Comparison of ENCODE assay signal across 14 cellular contexts in genomic region chr16:89831810-89832328, GRCh38. TPM values are rescaled to one million over a fixed set of nuclear protein-coding genes. Genes with fewer than 3 reads are reported as not detected.
A peak's percentile ranks its signal among the peaks of the same experiment; 100 is the strongest.
DNase-seq lines count a peak whose midpoint lies in the region; ATAC-seq and TF ChIP-seq lines count a peak whose summit lies in the region.
"Had no signal": no experiment of that assay in that cellular context is flagged by ENCODE, and none has a peak within 500 bp of the region (broad histone marks: within the 10 kb centered on the region; RNA-seq: fewer than 3 reads in every experiment).

No MANE protein-coding gene starts in this region.

- H3K36me3 ChIP-seq in HCT116 (ENCODE audit: control insufficient read depth in 1 of 2, insufficient read depth in 2 of 2, low read length in 2 of 2) (no peaks in the 10 kb centered on the region; a peak in 1 of 4 replicates), neural progenitor cell (no peaks in the 10 kb centered on the region)

- H3K9ac ChIP-seq in HCT116 (ENCODE audit: low read length) (no peak overlapping the region), neural progenitor cell (no peak overlapping the region)
- H3K9ac ChIP-seq: BLaER1 had no signal

- H4K20me1 ChIP-seq in HCT116 (ENCODE audit: insufficient read depth) (no peaks in the 10 kb centered on the region), neural progenitor cell (ENCODE audit: low read depth) (peaks cover 20% of the 10 kb centered on the region)

- TF ChIP-seq POLR2A in HCT116 (IDR thresholded peaks at IDR 0.05; ENCODE audit: borderline replicate concordance, extremely low read depth, insufficient read depth, insufficient read length), result no peak

- CTCF ChIA-PET in HCT116 (lab: Charles Lee), result no interaction called here

- no peaks in the 10 kb centered on the region for H3K9me2 ChIP-seq in HCT116 (ENCODE audit: insufficient read depth)

- intact Hi-C loops in HCT116 (cut with micrococcal nuclease), result no loop called here

- peaks cover 22% of the 10 kb centered on the region for H3K4me1 Mint-ChIP-seq in brain
- H3K4me1 Mint-ChIP-seq in neural progenitor cell, result peaks cover 14% of the 10 kb centered on the region
- H3K4me1 Mint-ChIP-seq in activated naive CD8-positive, alpha-beta T cell treated with anti-CD3 and anti-CD28 coated beads, Interleukin-2, amount 50 U/mL, for 24 hours, result peaks cover 5% of the 10 kb centered on the region

- H3F3A ChIP-seq in neural progenitor cell (ENCODE audit: low read depth), result peaks cover 23% of the 10 kb centered on the region

- DNase-seq in NCI-H82 (lab: John Stamatoyannopoulos, UW) (peak; percentile 45), NCI-H82 treated with DMSO at 0.1 percent for 48 hours (lab: John Stamatoyannopoulos, UW; ENCODE audit: unreplicated experiment) (no peak), HCT116 (ENCODE audit: low read depth, low spot score) (no peak), neural progenitor cell (ENCODE audit: low spot score) (no peak), DMS153 treated with DMSO at 0.1 percent for 48 hours (lab: John Stamatoyannopoulos, UW; ENCODE audit: unreplicated experiment) (no peak)
- DNase-seq in activated naive CD8-positive, alpha-beta T cell treated with anti-CD3 and anti-CD28 coated beads, Interleukin-2, amount 50 U/mL, for 24 hours, result no peak
- DNase-seq: 8988T, AML-193, DMS79 treated with DMSO at 0.1 percent for 48 hours, EL, HCEC 1CT had no signal

- H3K9me3 Mint-ChIP-seq in brain (peaks cover 0 to 7% (median 2%) of the 10 kb centered on the region in 5 experiments), neural progenitor cell (peaks cover 3% of the 10 kb centered on the region)
- no peaks in the 10 kb centered on the region for H3K9me3 Mint-ChIP-seq in activated naive CD8-positive, alpha-beta T cell treated with anti-CD3 and anti-CD28 coated beads, Interleukin-2, amount 50 U/mL, for 24 hours

- H3K27ac Mint-ChIP-seq in brain, result peak overlapping the region in 1 of 5 experiments; percentile 51
- H3K27ac Mint-ChIP-seq in neural progenitor cell, result no peak overlapping the region
- H3K27ac Mint-ChIP-seq in activated naive CD8-positive, alpha-beta T cell treated with anti-CD3 and anti-CD28 coated beads, Interleukin-2, amount 50 U/mL, for 24 hours, result no peak overlapping the region

- no peaks in the 10 kb centered on the region; a peak in 1 of 4 replicates for H3K9me3 ChIP-seq in HCT116 (ENCODE audit: control insufficient read depth in 1 of 2, insufficient read depth in 1 of 2, low read depth in 1 of 2, low read length in 2 of 2)
- H3K9me3 ChIP-seq in neural progenitor cell (ENCODE audit: low read depth), result no peaks in the 10 kb centered on the region

- H3K4me1 ChIP-seq in HCT116 (ENCODE audit: control insufficient read depth in 1 of 2, insufficient read depth in 2 of 2, low read length in 2 of 2) (peaks cover 15 to 20% of the 10 kb centered on the region in 2 experiments), neural progenitor cell (no peaks in the 10 kb centered on the region)

- H3K27ac ChIP-seq in HCT116 (ENCODE audit: low read depth, low read length) (peak overlapping the region; percentile 10; the same call in 1 of the 2 replicates), neural progenitor cell (no peak overlapping the region)
- H3K27ac ChIP-seq: BLaER1 had no signal

- TF ChIP-seq CTCF in HCT116 (IDR thresholded peaks at IDR 0.05 in 2 of 3, conservative IDR thresholded peaks at IDR 0.05 in 1 of 3; ENCODE audit: borderline replicate concordance in 1 of 3, insufficient read depth in 1 of 3, low read depth in 2 of 3, low read length in 2 of 3) (no peak), brain (conservative IDR thresholded peaks at IDR 0.05) (no peak), neural progenitor cell (IDR thresholded peaks at IDR 0.05) (no peak)

- no peak overlapping the region for H2AFZ ChIP-seq in HCT116 (ENCODE audit: low read depth, low read length, poor library complexity, severe bottlenecking)
- H2AFZ ChIP-seq in neural progenitor cell (replicated peaks), result no peak overlapping the region

- H3K27me3 ChIP-seq in HCT116 (ENCODE audit: insufficient read depth, low read length) (no peaks in the 10 kb centered on the region), neural progenitor cell (no peaks in the 10 kb centered on the region)
- H3K27me3 ChIP-seq: BLaER1 had no signal

- POLR2A ChIA-PET in HCT116 (lab: Charles Lee), result no interaction called here

- H3K27me3 Mint-ChIP-seq in brain (no peaks in the 10 kb centered on the region), neural progenitor cell (ENCODE audit: insufficient read depth, low read depth) (peaks cover 6% of the 10 kb centered on the region)
- peaks cover 30% of the 10 kb centered on the region for H3K27me3 Mint-ChIP-seq in activated naive CD8-positive, alpha-beta T cell treated with anti-CD3 and anti-CD28 coated beads, Interleukin-2, amount 50 U/mL, for 24 hours

- ATAC-seq in HCT116 (no peak), GM19397 (IDR thresholded peaks at IDR 0.05; ENCODE audit: unreplicated experiment) (no peak)
- ATAC-seq in activated naive CD8-positive, alpha-beta T cell treated with anti-CD3 and anti-CD28 coated beads, Interleukin-2, amount 50 U/mL, for 24 hours, result no peak

- H3K4me3 Mint-ChIP-seq in brain (peak overlapping the region in 3 of 5 experiments; percentile 25 to 75 (median 71)), neural progenitor cell (peak overlapping the region; percentile 21)
- no peak overlapping the region for H3K4me3 Mint-ChIP-seq in activated naive CD8-positive, alpha-beta T cell treated with anti-CD3 and anti-CD28 coated beads, Interleukin-2, amount 50 U/mL, for 24 hours

- H3K4me3 ChIP-seq in HCT116 (replicated peaks in 1 of 2; ENCODE audit: low read depth in 1 of 2, low read length in 2 of 2), result no peak overlapping the region
- H3K4me3 ChIP-seq in neural progenitor cell, result no peak overlapping the region
- H3K4me3 ChIP-seq: BLaER1 had no signal

- TF ChIP-seq RAD21 in HCT116 (IDR thresholded peaks at IDR 0.05; ENCODE audit: low read depth), result no peak

- RAD21 ChIA-PET in HCT116 (lab: Charles Lee; ENCODE audit: low non-redundant PET in 1 of 2, low total read pairs in 2 of 2, uncharacterized antibody in 2 of 2, unreplicated experiment in 2 of 2), result no interaction called here

- no peak overlapping the region for H3K4me2 ChIP-seq in HCT116 (ENCODE audit: low read length)
- H3K4me2 ChIP-seq in neural progenitor cell, result no peak overlapping the region
- H3K4me2 ChIP-seq: BLaER1 had no signal

- no TSS peak for BruUV-seq in HCT116 (replicated peaks; lab: Mats Ljungman, UMichigan)

- H3K36me3 Mint-ChIP-seq in brain (peaks cover 37% of the 10 kb centered on the region), neural progenitor cell (peaks cover 18% of the 10 kb centered on the region)
- H3K36me3 Mint-ChIP-seq in activated naive CD8-positive, alpha-beta T cell treated with anti-CD3 and anti-CD28 coated beads, Interleukin-2, amount 50 U/mL, for 24 hours (ENCODE audit: low read depth), result no peaks in the 10 kb centered on the region

- no peaks in the 10 kb centered on the region for H3K79me2 ChIP-seq in HCT116 (ENCODE audit: insufficient read depth, low read length)
- H3K79me2 ChIP-seq in neural progenitor cell (ENCODE audit: low read depth), result no peaks in the 10 kb centered on the region

TF ChIP-seq in HCT116, 20 proteins besides CTCF, POLR2A, EP300 and RAD21:
- TF ChIP-seq SRF (IDR thresholded peaks at IDR 0.05; ENCODE audit: low read depth) (no peak), EZH2 (IDR thresholded peaks at IDR 0.05) (no peak)

RNA-seq across cellular contexts. Expression of gene SPIRE2, which starts 3.6 kb away (rescaled TPM):
- total RNA-seq in HCT116 (2021; ENCODE audit: unreplicated experiment) (21.2 TPM), neural progenitor cell (ENCODE audit: low replicate concordance) (6.5 and 9.0 TPM in 2 replicates)
- 10.8 and 11.3 TPM in 2 replicates for polyA plus RNA-seq in HCT116 (2012)
- polyA plus RNA-seq in brain (ENCODE audit: insufficient read depth, low read depth, low replicate concordance), result 14.9 TPM

RNA-seq across cellular contexts. Expression of gene FANCA, which starts 15.4 kb away (rescaled TPM):
- total RNA-seq in HCT116 (2021; ENCODE audit: unreplicated experiment), result 167 TPM
- polyA plus RNA-seq in HCT116 (2012), result 64.6 and 69.6 TPM in 2 replicates
- 22.1 TPM for polyA plus RNA-seq in brain (ENCODE audit: insufficient read depth, low read depth, low replicate concordance)
- 34.6 and 43.0 TPM in 2 replicates for total RNA-seq in neural progenitor cell (ENCODE audit: low replicate concordance)

RNA-seq across cellular contexts. Expression of gene TCF25, which starts 41.5 kb away (rescaled TPM):
- total RNA-seq in HCT116 (2021; ENCODE audit: unreplicated experiment) (345 TPM), neural progenitor cell (ENCODE audit: low replicate concordance) (95.6 and 127 TPM in 2 replicates)
- polyA plus RNA-seq in HCT116 (2012), result 354 and 371 TPM in 2 replicates
- polyA plus RNA-seq in brain (ENCODE audit: insufficient read depth, low read depth, low replicate concordance), result 137 TPM
